ENCODE assay signal across 22 cellular contexts in genomic region chr6:162373192-162373591, GRCh38.
"Had no signal": no experiment of that assay in that cellular context is flagged by ENCODE, and none has a peak within 500 bp of the region (broad histone marks: within the 10 kb centered on the region; RNA-seq: fewer than 3 reads in every experiment).

No MANE protein-coding gene starts in this region.

- H3K4me3 ChIP-seq: SK-N-MC had no signal

- H3K4me3 Mint-ChIP-seq: activated CD4-positive, alpha-beta memory T cell treated with anti-CD3 and anti-CD28 coated beads, Interleukin-2, amount 10 ng/mL, durations not matched to agents 7 days and 5 days; activated CD4-positive, alpha-beta T cell treated with anti-CD3 and anti-CD28 coated beads for 36 hours; activated naive CD4-positive, alpha-beta T cell treated with anti-CD3 and anti-CD28 coated beads, Interleukin-2, amount 50 U/mL, for 24 hours; activated T-cell treated with anti-CD3 and anti-CD28 coated beads, Interleukin-2, amount 50 U/mL, for 72 hours; T-cell had no signal

- H3K27ac Mint-ChIP-seq: activated CD4-positive, alpha-beta memory T cell treated with anti-CD3 and anti-CD28 coated beads, Interleukin-2, amount 10 ng/mL, durations not matched to agents 7 days and 5 days; activated CD4-positive, alpha-beta T cell treated with anti-CD3 and anti-CD28 coated beads for 36 hours; activated naive CD4-positive, alpha-beta T cell treated with anti-CD3 and anti-CD28 coated beads, Interleukin-2, amount 50 U/mL, for 24 hours; activated T-cell treated with anti-CD3 and anti-CD28 coated beads, Interleukin-2, amount 50 U/mL, for 72 hours; T-cell had no signal

- H3K27me3 Mint-ChIP-seq: activated CD4-positive, alpha-beta memory T cell treated with anti-CD3 and anti-CD28 coated beads, Interleukin-2, amount 10 ng/mL, durations not matched to agents 7 days and 5 days; activated CD4-positive, alpha-beta T cell treated with anti-CD3 and anti-CD28 coated beads for 36 hours; activated naive CD4-positive, alpha-beta T cell treated with anti-CD3 and anti-CD28 coated beads, Interleukin-2, amount 50 U/mL, for 24 hours; T-cell had no signal

- FAIRE-seq: bronchial epithelial cell, TTC549 had no signal

- DNase-seq: activated CD4-positive, alpha-beta memory T cell treated with anti-CD3 and anti-CD28 coated beads, Interleukin-2, amount 10 ng/mL, durations not matched to agents 7 days and 5 days; activated CD4-positive, alpha-beta T cell treated with anti-CD3 and anti-CD28 coated beads for 36 hours; activated CD4-positive, alpha-beta T cell treated with anti-CD3 and anti-CD28 coated beads, Interleukin-2, amount 50 U/mL, for 1 hour; activated T-cell treated with anti-CD3 and anti-CD28 coated beads, Interleukin-2, amount 50 U/mL, for 72 hours; aorta; NCI-H1694; NCI-H2029; NCI-H2107; NCI-H2171 treated with DMSO at 0.1 percent for 48 hours; NCI-H226; NCI-H526; NCI-H774; RPMI8226; T-cell; T-helper 2 cell; T1000; WERI-Rb-1 had no signal

- H3K27ac ChIP-seq: SK-N-MC, WERI-Rb-1 had no signal

- H3K9me3 Mint-ChIP-seq: activated naive CD4-positive, alpha-beta T cell treated with anti-CD3 and anti-CD28 coated beads, Interleukin-2, amount 50 U/mL, for 24 hours; T-cell had no signal

- H3K4me1 Mint-ChIP-seq: activated CD4-positive, alpha-beta memory T cell treated with anti-CD3 and anti-CD28 coated beads, Interleukin-2, amount 10 ng/mL, durations not matched to agents 7 days and 5 days; activated CD4-positive, alpha-beta T cell treated with anti-CD3 and anti-CD28 coated beads for 36 hours; activated naive CD4-positive, alpha-beta T cell treated with anti-CD3 and anti-CD28 coated beads, Interleukin-2, amount 50 U/mL, for 24 hours; T-cell had no signal

- ATAC-seq: activated CD4-positive, alpha-beta T cell treated with anti-CD3 and anti-CD28 coated beads for 36 hours; activated T-cell treated with anti-CD3 and anti-CD28 coated beads, Interleukin-2, amount 50 U/mL, for 72 hours; Right ventricle myocardium inferior; T-cell had no signal

- H3K36me3 Mint-ChIP-seq: activated naive CD4-positive, alpha-beta T cell treated with anti-CD3 and anti-CD28 coated beads, Interleukin-2, amount 50 U/mL, for 24 hours; T-cell had no signal
